Comparison of ENCODE assay signal across 1 cellular context in the genomic region with DNA sequence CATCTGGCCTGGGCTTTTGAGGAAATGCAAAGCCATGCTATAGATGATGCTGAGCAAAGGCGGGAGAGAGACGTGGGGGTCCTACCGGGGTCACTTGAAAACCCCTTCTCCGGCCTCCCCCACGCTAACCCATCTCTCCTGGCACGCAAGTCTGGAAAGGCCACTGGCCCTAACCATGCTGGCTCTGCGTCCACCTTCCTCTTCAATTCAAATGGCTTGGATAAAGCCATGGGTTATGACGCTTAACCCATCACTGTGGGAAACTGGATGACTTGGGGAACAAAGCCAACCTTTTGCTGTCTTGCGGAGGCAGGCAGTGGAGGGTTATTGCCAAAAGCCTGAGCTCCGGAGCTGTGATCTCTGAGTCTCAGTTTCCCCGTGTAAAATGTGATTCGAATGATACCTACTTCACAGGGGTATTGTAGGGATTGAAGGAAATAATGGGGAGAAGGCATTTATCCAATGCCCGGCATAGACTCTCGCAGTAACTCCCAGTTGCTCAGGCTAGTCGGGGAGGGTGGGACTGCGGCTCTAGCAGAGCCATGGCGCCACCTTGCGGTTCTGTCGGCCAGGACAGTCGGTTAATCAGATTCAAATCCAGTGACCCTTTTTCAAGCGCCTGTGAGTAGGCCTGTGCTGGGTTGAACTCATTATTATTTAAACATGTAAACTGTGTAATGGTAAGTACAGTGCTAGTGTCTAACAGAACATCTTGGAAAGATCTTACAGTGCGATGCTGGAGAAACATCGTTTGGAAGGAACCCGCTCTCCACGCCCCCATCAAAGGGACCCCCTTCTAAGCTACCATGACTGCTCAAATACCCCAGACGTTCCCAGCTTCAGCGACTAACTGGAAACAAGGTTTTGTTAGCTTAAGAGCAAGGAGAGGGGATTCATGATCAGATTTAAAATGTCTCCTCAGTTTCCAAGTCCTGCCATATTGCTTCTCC.
TF ChIP-seq lines count a peak whose summit lies in the region.

No MANE protein-coding gene starts in this region.

TF ChIP-seq in HepG2, 621 proteins besides CTCF, POLR2A, EP300 and RAD21 (continued from another document and continues in another):
- TF ChIP-seq, protein P1, sequence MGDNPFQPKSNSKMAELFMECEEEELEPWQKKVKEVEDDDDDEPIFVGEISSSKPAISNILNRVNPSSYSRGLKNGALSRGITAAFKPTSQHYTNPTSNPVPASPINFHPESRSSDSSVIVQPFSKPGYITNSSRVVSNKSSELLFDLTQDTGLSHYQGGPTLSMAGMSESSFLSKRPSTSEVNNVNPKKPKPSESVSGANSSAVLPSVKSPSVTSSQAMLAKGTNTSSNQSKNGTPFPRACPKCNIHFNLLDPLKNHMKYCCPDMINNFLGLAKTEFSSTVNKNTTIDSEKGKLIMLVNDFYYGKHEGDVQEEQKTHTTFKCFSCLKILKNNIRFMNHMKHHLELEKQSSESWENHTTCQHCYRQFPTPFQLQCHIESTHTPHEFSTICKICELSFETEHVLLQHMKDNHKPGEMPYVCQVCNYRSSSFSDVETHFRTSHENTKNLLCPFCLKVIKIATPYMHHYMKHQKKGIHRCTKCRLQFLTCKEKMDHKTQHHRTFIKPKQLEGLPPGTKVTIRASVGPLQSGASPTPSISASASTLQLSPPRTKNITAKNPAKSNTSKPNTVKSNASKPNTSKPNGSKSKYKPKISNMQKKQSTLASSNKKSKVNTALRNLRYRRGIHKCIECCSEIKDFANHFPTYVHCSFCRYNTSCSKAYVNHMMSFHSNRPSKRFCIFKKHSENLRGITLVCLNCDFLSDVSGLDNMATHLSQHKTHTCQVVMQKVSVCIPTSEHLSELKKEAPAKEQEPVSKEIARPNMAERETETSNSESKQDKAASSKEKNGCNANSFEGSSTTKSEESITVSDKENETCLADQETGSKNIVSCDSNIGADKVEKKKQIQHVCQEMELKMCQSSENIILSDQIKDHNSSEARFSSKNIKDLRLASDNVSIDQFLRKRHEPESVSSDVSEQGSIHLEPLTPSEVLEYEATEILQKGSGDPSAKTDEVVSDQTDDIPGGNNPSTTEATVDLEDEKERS (CRISPR knock-in tag; IDR thresholded peaks at IDR 0.05): no peak
- TF ChIP-seq ETV5 (CRISPR knock-in tag; IDR thresholded peaks at IDR 0.05; ENCODE audit: borderline replicate concordance) (peak; percentile 12; the same call in 1 of the 2 replicates), ZFP41 (CRISPR knock-in tag; IDR thresholded peaks at IDR 0.05; ENCODE audit: borderline replicate concordance) (no peak), BRD4 (CRISPR knock-in tag; IDR thresholded peaks at IDR 0.05) (no peak), ZNF83 (CRISPR knock-in tag; IDR thresholded peaks at IDR 0.05; ENCODE audit: borderline replicate concordance) (no peak), GATAD2A (CRISPR knock-in tag; IDR thresholded peaks at IDR 0.05) (peak; percentile 55), DPF2 (CRISPR knock-in tag; IDR thresholded peaks at IDR 0.05; ENCODE audit: borderline replicate concordance, low read depth) (no peak), AKAP8 (CRISPR knock-in tag; IDR thresholded peaks at IDR 0.05) (no peak), ZNF713 (CRISPR knock-in tag; IDR thresholded peaks at IDR 0.05) (0 out of 2 replicates have a peak, but pooled peaks have one; percentile 68), ZNF558 (CRISPR knock-in tag; IDR thresholded peaks at IDR 0.05; ENCODE audit: borderline replicate concordance) (no peak), ISL2 (CRISPR knock-in tag; IDR thresholded peaks at IDR 0.05) (0 out of 2 replicates have a peak, but pooled peaks have one; percentile 18), HOXA3 (CRISPR knock-in tag; IDR thresholded peaks at IDR 0.05) (no peak), SALL1 (CRISPR knock-in tag; IDR thresholded peaks at IDR 0.05) (peak; percentile 66), ZNF382 (CRISPR knock-in tag; IDR thresholded peaks at IDR 0.05; ENCODE audit: borderline replicate concordance) (no peak), NFIC (IDR thresholded peaks at IDR 0.05; ENCODE audit: low read length) (no peak), ZKSCAN5 (CRISPR knock-in tag; IDR thresholded peaks at IDR 0.05) (no peak), SUZ12 (IDR thresholded peaks at IDR 0.05; ENCODE audit: low read depth, low read length) (no peak), SAP130 (CRISPR knock-in tag; IDR thresholded peaks at IDR 0.05; ENCODE audit: low read depth) (peak; percentile 47; the same call in 1 of the 2 replicates), ZNF619 (CRISPR knock-in tag; IDR thresholded peaks at IDR 0.05) (no peak), GFI1 (CRISPR knock-in tag; IDR thresholded peaks at IDR 0.05; ENCODE audit: borderline replicate concordance) (peak; percentile 49; the same call in 1 of the 2 replicates), FOXJ3 (CRISPR knock-in tag; IDR thresholded peaks at IDR 0.05; ENCODE audit: borderline replicate concordance) (no peak), KDM3A (CRISPR knock-in tag; IDR thresholded peaks at IDR 0.05; ENCODE audit: low read depth) (peak; percentile 28; the same call in 1 of the 2 replicates), ZNF335 (CRISPR knock-in tag; IDR thresholded peaks at IDR 0.05) (0 out of 2 replicates have a peak, but pooled peaks have one; percentile 31), ZNF790 (CRISPR knock-in tag; IDR thresholded peaks at IDR 0.05; ENCODE audit: borderline replicate concordance) (no peak), RFX5 (IDR thresholded peaks at IDR 0.05; ENCODE audit: low read depth, low read length) (no peak), DMAP1 (CRISPR knock-in tag; IDR thresholded peaks at IDR 0.05) (no peak), ZNF737 (CRISPR knock-in tag; IDR thresholded peaks at IDR 0.05; ENCODE audit: borderline replicate concordance) (no peak), ZMYM2 (CRISPR knock-in tag; IDR thresholded peaks at IDR 0.05) (no peak), ERF (CRISPR knock-in tag; IDR thresholded peaks at IDR 0.05) (0 out of 2 replicates have a peak, but pooled peaks have one; percentile 26), FOXO1 (CRISPR knock-in tag; IDR thresholded peaks at IDR 0.05) (0 out of 2 replicates have a peak, but pooled peaks have one; percentile 9), NRL (CRISPR knock-in tag; IDR thresholded peaks at IDR 0.05; ENCODE audit: borderline replicate concordance) (no peak), KDM2A (CRISPR knock-in tag; IDR thresholded peaks at IDR 0.05; ENCODE audit: borderline replicate concordance, low read depth) (peak; percentile 59; the same call in 1 of the 2 replicates), GTF2F1 (IDR thresholded peaks at IDR 0.05; ENCODE audit: low read length) (no peak), MAZ (IDR thresholded peaks at IDR 0.05; ENCODE audit: borderline replicate concordance, low read depth, low read length) (no peak), MAZ (CRISPR knock-in tag; IDR thresholded peaks at IDR 0.05; ENCODE audit: low read depth) (no peak)
- TF ChIP-seq, protein P2, sequence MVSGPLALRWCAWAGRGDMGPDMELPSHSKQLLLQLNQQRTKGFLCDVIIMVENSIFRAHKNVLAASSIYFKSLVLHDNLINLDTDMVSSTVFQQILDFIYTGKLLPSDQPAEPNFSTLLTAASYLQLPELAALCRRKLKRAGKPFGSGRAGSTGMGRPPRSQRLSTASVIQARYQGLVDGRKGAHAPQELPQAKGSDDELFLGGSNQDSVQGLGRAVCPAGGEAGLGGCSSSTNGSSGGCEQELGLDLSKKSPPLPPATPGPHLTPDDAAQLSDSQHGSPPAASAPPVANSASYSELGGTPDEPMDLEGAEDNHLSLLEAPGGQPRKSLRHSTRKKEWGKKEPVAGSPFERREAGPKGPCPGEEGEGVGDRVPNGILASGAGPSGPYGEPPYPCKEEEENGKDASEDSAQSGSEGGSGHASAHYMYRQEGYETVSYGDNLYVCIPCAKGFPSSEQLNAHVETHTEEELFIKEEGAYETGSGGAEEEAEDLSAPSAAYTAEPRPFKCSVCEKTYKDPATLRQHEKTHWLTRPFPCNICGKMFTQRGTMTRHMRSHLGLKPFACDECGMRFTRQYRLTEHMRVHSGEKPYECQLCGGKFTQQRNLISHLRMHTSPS (CRISPR knock-in tag; IDR thresholded peaks at IDR 0.05; ENCODE audit: low read depth): no peak
- TF ChIP-seq, protein P3, sequence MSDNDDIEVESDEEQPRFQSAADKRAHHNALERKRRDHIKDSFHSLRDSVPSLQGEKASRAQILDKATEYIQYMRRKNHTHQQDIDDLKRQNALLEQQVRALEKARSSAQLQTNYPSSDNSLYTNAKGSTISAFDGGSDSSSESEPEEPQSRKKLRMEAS (IDR thresholded peaks at IDR 0.05): 0 out of 2 replicates have a peak, but pooled peaks have one; percentile 19
- TF ChIP-seq, protein P4, sequence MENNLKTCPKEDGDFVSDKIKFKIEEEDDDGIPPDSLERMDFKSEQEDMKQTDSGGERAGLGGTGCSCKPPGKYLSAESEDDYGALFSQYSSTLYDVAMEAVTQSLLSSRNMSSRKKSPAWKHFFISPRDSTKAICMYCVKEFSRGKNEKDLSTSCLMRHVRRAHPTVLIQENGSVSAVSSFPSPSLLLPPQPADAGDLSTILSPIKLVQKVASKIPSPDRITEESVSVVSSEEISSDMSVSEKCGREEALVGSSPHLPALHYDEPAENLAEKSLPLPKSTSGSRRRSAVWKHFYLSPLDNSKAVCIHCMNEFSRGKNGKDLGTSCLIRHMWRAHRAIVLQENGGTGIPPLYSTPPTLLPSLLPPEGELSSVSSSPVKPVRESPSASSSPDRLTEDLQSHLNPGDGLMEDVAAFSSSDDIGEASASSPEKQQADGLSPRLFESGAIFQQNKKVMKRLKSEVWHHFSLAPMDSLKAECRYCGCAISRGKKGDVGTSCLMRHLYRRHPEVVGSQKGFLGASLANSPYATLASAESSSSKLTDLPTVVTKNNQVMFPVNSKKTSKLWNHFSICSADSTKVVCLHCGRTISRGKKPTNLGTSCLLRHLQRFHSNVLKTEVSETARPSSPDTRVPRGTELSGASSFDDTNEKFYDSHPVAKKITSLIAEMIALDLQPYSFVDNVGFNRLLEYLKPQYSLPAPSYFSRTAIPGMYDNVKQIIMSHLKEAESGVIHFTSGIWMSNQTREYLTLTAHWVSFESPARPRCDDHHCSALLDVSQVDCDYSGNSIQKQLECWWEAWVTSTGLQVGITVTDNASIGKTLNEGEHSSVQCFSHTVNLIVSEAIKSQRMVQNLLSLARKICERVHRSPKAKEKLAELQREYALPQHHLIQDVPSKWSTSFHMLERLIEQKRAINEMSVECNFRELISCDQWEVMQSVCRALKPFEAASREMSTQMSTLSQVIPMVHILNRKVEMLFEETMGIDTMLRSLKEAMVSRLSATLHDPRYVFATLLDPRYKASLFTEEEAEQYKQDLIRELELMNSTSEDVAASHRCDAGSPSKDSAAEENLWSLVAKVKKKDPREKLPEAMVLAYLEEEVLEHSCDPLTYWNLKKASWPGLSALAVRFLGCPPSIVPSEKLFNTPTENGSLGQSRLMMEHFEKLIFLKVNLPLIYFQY (CRISPR knock-in tag; IDR thresholded peaks at IDR 0.05; ENCODE audit: borderline replicate concordance): peak; percentile 62; the same call in 1 of the 2 replicates
- TF ChIP-seq, protein P5, sequence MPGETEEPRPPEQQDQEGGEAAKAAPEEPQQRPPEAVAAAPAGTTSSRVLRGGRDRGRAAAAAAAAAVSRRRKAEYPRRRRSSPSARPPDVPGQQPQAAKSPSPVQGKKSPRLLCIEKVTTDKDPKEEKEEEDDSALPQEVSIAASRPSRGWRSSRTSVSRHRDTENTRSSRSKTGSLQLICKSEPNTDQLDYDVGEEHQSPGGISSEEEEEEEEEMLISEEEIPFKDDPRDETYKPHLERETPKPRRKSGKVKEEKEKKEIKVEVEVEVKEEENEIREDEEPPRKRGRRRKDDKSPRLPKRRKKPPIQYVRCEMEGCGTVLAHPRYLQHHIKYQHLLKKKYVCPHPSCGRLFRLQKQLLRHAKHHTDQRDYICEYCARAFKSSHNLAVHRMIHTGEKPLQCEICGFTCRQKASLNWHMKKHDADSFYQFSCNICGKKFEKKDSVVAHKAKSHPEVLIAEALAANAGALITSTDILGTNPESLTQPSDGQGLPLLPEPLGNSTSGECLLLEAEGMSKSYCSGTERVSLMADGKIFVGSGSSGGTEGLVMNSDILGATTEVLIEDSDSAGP (CRISPR knock-in tag; IDR thresholded peaks at IDR 0.05; ENCODE audit: borderline replicate concordance): peak; percentile 47; the same call in 1 of the 2 replicates
- TF ChIP-seq, protein P6, sequence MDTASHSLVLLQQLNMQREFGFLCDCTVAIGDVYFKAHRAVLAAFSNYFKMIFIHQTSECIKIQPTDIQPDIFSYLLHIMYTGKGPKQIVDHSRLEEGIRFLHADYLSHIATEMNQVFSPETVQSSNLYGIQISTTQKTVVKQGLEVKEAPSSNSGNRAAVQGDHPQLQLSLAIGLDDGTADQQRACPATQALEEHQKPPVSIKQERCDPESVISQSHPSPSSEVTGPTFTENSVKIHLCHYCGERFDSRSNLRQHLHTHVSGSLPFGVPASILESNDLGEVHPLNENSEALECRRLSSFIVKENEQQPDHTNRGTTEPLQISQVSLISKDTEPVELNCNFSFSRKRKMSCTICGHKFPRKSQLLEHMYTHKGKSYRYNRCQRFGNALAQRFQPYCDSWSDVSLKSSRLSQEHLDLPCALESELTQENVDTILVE (CRISPR knock-in tag; IDR thresholded peaks at IDR 0.05): no peak
- TF ChIP-seq, protein P7, sequence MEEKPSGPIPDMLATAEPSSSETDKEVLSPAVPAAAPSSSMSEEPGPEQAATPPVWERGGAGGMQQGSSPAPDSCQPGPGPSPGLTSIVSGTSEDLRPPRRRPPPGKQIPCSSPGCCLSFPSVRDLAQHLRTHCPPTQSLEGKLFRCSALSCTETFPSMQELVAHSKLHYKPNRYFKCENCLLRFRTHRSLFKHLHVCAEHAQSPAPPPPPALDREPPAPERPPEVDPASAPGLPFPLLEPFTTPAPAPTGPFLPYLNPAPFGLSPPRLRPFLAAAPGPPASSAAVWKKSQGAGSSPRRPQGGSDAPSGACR (CRISPR knock-in tag; IDR thresholded peaks at IDR 0.05): 0 out of 2 replicates have a peak, but pooled peaks have one; percentile 56
- TF ChIP-seq, protein P8, sequence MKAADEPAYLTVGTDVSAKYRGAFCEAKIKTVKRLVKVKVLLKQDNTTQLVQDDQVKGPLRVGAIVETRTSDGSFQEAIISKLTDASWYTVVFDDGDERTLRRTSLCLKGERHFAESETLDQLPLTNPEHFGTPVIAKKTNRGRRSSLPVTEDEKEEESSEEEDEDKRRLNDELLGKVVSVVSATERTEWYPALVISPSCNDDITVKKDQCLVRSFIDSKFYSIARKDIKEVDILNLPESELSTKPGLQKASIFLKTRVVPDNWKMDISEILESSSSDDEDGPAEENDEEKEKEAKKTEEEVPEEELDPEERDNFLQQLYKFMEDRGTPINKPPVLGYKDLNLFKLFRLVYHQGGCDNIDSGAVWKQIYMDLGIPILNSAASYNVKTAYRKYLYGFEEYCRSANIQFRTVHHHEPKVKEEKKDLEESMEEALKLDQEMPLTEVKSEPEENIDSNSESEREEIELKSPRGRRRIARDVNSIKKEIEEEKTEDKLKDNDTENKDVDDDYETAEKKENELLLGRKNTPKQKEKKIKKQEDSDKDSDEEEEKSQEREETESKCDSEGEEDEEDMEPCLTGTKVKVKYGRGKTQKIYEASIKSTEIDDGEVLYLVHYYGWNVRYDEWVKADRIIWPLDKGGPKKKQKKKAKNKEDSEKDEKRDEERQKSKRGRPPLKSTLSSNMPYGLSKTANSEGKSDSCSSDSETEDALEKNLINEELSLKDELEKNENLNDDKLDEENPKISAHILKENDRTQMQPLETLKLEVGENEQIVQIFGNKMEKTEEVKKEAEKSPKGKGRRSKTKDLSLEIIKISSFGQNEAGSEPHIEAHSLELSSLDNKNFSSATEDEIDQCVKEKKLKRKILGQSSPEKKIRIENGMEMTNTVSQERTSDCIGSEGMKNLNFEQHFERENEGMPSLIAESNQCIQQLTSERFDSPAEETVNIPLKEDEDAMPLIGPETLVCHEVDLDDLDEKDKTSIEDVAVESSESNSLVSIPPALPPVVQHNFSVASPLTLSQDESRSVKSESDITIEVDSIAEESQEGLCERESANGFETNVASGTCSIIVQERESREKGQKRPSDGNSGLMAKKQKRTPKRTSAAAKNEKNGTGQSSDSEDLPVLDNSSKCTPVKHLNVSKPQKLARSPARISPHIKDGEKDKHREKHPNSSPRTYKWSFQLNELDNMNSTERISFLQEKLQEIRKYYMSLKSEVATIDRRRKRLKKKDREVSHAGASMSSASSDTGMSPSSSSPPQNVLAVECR (CRISPR knock-in tag; IDR thresholded peaks at IDR 0.05; ENCODE audit: borderline replicate concordance): peak; percentile 33; the same call in 1 of the 2 replicates
